In genomic region chr12:27780612-27781408, GRCh38 we compare ENCODE assay signal across 8 cellular contexts. TPM values are rescaled to one million over a fixed set of nuclear protein-coding genes. Genes with fewer than 3 reads are reported as not detected.
DNase-seq lines count a peak whose midpoint lies in the region; ATAC-seq and TF ChIP-seq lines count a peak whose summit lies in the region.

No MANE protein-coding gene starts in this region.

- H3K27ac ChIP-seq in gastroesophageal sphincter (peak overlapping the region; percentile 60 to 95 (median 94)), parathyroid adenoma (peak overlapping the region; percentile 90)

- H3K27me3 ChIP-seq in gastroesophageal sphincter, result no peaks in the 10 kb centered on the region
- H3K27me3 ChIP-seq in parathyroid adenoma (ENCODE audit: control insufficient read depth, insufficient read depth, low read length), result no peaks in the 10 kb centered on the region

- H3K4me3 ChIP-seq in gastroesophageal sphincter (peak overlapping the region; percentile 42 to 64), parathyroid adenoma (ENCODE audit: low read depth, low read length) (peak overlapping the region; percentile 62)

- TF ChIP-seq CTCF in gastroesophageal sphincter (IDR thresholded peaks at IDR 0.05) (no peak), parathyroid adenoma (IDR thresholded peaks at IDR 0.05) (no peak)

- peaks cover 0 to 3% of the 10 kb centered on the region in 2 donors for H3K36me3 ChIP-seq in gastroesophageal sphincter
- H3K36me3 ChIP-seq in parathyroid adenoma (ENCODE audit: control insufficient read depth, insufficient read depth, low read length), result no peaks in the 10 kb centered on the region

- TF ChIP-seq EP300 in gastroesophageal sphincter (IDR thresholded peaks at IDR 0.05), result no peak

- H2AFZ ChIP-seq in parathyroid adenoma, result peak overlapping the region; percentile 95

- 7 to 12% methylated on average over 7 to 8 of the region's 27 CpGs for WGBS in gastroesophageal sphincter (ENCODE audit: low coverage in 1 of 2), 2 donors

- H3K9me3 ChIP-seq in gastroesophageal sphincter (no peaks in the 10 kb centered on the region), parathyroid adenoma (ENCODE audit: control insufficient read depth, low read length) (no peaks in the 10 kb centered on the region)

- peak in 1 of 2 donors; percentile 21 for TF ChIP-seq POLR2A in gastroesophageal sphincter (IDR thresholded peaks at IDR 0.05)

- H3K79me2 ChIP-seq in parathyroid adenoma, result peaks cover 13% of the 10 kb centered on the region

- ATAC-seq in HG02884 (IDR thresholded peaks at IDR 0.05; ENCODE audit: unreplicated experiment) (peak; percentile 36), gastroesophageal sphincter (peak; percentile 17)

- DNase-seq in stimulated activated CD4-positive, alpha-beta T cell treated with anti-CD3 and anti-CD28 coated beads, Interleukin-15, amount 100 ng/mL, for 24 hours, result peak; percentile 50
- DNase-seq in stimulated activated CD4-positive, alpha-beta T cell treated with anti-CD3 and anti-CD28 coated beads, Interleukin-2, amount 100 ng/mL, for 48 hours, result no peak
- peak; percentile 16 for DNase-seq in NCI-H2107 treated with DMSO at 0.1 percent for 48 hours (lab: John Stamatoyannopoulos, UW; ENCODE audit: unreplicated experiment)
- DNase-seq in activated T-helper 1 cell treated with Interleukin-2 at 50 U/mL for 16 hours (ENCODE audit: low read depth), result peak; percentile 1
- DNase-seq in SKM-1 (lab: John Stamatoyannopoulos, UW; ENCODE audit: unreplicated experiment), result no peak

- peaks cover 3 to 62% (median 4%) of the 10 kb centered on the region in 3 donors for H3K4me1 ChIP-seq in gastroesophageal sphincter
- H3K4me1 ChIP-seq in parathyroid adenoma, result peaks cover 13% of the 10 kb centered on the region

- H3K9ac ChIP-seq in parathyroid adenoma, result peak overlapping the region; percentile 89

- peak overlapping the region; percentile 75 for H3K4me2 ChIP-seq in parathyroid adenoma (ENCODE audit: low read length)

RNA-seq across cellular contexts. Expression of gene MANSC4, which starts 0.8 kb away (rescaled TPM):
- total RNA-seq in gastroesophageal sphincter, result not detected

RNA-seq across cellular contexts. Expression of gene KLHL42, which starts 0.8 kb away (rescaled TPM):
- total RNA-seq in gastroesophageal sphincter, result 100 to 1,000 TPM in 2 of 4 donors, 10 to 100 TPM in 2; 63.9 to 121 (median 89.3) TPM

Comparison
In these comparisons a context has a peak if more than half of its experiments do, and no peak if none do; other contexts are left out.
1. DNase-seq: peak in stimulated activated CD4-positive, alpha-beta T cell treated with anti-CD3 and anti-CD28 coated beads, Interleukin-15, amount 100 ng/mL, for 24 hours (single experiment), NCI-H2107 treated with DMSO at 0.1 percent for 48 hours (single experiment) and activated T-helper 1 cell treated with Interleukin-2 at 50 U/mL for 16 hours (single experiment); none in stimulated activated CD4-positive, alpha-beta T cell treated with anti-CD3 and anti-CD28 coated beads, Interleukin-2, amount 100 ng/mL, for 48 hours (0 of 2) and SKM-1 (single experiment).